3 cellular contexts compared by ENCODE assay signal in genomic region chr2:134751981-134752380, GRCh38. TPM values are rescaled to one million over a fixed set of nuclear protein-coding genes. Genes with fewer than 3 reads are reported as not detected.
"Had no signal": no experiment of that assay in that cellular context is flagged by ENCODE, and none has a peak within 500 bp of the region (broad histone marks: within the 10 kb centered on the region; RNA-seq: fewer than 3 reads in every experiment).

No MANE protein-coding gene starts in this region.

RNA-seq across cellular contexts. Expression of gene TMEM163, which starts 33.2 kb away (rescaled TPM):
- total RNA-seq: gastrocnemius medialis, lung microvascular endothelial cell had no signal
- polyA plus RNA-seq: keratinocyte had no signal
